1 cellular context compared by ENCODE assay signal in the genomic region with DNA sequence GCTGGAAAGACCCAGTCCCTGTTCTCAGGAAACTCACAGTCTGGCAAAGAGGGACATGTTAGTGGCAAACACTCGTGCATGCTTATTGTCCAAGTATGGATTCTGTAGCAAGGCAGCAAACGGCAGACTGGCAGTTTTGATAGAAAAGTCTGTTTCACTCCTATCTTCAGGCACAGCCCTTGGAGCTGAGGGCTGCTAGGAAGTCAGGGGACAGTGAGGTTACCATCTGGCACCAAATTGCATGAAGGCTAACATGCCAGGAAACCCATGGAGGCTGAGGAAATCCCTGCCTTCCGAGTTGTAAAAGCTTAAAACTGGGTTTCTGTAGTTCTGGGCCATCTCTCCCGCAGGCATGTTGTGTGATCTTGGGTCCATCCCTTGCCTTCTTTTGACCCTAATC.
TF ChIP-seq lines count a peak whose summit lies in the region.

No MANE protein-coding gene starts in this region.

TF ChIP-seq in GM23338, 12 proteins besides CTCF, POLR2A, EP300 and RAD21 (continued from another document):
- TF ChIP-seq ZNF462 (CRISPR knock-in tag; IDR thresholded peaks at IDR 0.05) (no peak), EZH2phosphoT487 (IDR thresholded peaks at IDR 0.05; ENCODE audit: unreplicated experiment) (no peak), EZH2 (IDR thresholded peaks at IDR 0.05; ENCODE audit: low read depth, unreplicated experiment) (no peak), ZNF331 (CRISPR knock-in tag; IDR thresholded peaks at IDR 0.05; ENCODE audit: low read depth) (no peak), NANOG (IDR thresholded peaks at IDR 0.05; ENCODE audit: borderline replicate concordance) (no peak), POLR2AphosphoS5 (IDR thresholded peaks at IDR 0.05; ENCODE audit: low read depth) (no peak), STAT1 (IDR thresholded peaks at IDR 0.05; ENCODE audit: unreplicated experiment) (no peak), CREB1 (CRISPR knock-in tag; IDR thresholded peaks at IDR 0.05; ENCODE audit: low read depth) (no peak), ZNF114 (CRISPR knock-in tag; IDR thresholded peaks at IDR 0.05) (no peak)
